Comparison of ENCODE assay signal across 1 cellular context in the genomic region with DNA sequence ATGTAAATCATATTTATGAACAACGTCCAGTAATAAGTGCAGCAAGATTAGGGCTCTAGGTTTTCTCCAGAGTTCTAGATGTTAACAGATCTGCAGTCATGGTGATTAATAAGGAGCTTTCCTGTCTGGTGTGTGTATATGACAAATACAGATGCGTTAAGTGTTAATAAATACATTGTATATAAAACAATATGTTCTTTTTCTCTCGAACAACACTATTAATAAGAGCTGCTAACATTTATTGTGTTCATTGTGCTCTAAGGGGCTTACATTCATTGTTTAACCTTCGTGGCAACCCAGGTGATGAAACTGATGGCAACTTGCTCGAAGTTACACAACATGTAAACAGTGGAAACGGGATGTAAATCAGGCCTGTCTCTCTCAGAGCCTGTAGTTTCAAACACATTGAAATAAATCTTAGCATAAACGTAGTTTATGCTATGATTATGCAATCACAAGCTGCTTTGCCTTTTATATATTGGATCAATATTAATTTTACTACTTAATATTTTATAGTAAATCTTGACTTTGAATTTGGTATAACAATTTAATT.
TF ChIP-seq lines count a peak whose summit lies in the region.

No MANE protein-coding gene starts in this region.

TF ChIP-seq in K562, 482 proteins besides CTCF, POLR2A, EP300 and RAD21 (continued from another document and continues in another):
- TF ChIP-seq, protein P1, sequence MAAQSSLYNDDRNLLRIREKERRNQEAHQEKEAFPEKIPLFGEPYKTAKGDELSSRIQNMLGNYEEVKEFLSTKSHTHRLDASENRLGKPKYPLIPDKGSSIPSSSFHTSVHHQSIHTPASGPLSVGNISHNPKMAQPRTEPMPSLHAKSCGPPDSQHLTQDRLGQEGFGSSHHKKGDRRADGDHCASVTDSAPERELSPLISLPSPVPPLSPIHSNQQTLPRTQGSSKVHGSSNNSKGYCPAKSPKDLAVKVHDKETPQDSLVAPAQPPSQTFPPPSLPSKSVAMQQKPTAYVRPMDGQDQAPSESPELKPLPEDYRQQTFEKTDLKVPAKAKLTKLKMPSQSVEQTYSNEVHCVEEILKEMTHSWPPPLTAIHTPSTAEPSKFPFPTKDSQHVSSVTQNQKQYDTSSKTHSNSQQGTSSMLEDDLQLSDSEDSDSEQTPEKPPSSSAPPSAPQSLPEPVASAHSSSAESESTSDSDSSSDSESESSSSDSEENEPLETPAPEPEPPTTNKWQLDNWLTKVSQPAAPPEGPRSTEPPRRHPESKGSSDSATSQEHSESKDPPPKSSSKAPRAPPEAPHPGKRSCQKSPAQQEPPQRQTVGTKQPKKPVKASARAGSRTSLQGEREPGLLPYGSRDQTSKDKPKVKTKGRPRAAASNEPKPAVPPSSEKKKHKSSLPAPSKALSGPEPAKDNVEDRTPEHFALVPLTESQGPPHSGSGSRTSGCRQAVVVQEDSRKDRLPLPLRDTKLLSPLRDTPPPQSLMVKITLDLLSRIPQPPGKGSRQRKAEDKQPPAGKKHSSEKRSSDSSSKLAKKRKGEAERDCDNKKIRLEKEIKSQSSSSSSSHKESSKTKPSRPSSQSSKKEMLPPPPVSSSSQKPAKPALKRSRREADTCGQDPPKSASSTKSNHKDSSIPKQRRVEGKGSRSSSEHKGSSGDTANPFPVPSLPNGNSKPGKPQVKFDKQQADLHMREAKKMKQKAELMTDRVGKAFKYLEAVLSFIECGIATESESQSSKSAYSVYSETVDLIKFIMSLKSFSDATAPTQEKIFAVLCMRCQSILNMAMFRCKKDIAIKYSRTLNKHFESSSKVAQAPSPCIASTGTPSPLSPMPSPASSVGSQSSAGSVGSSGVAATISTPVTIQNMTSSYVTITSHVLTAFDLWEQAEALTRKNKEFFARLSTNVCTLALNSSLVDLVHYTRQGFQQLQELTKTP (IDR thresholded peaks at IDR 0.05; ENCODE audit: low read depth in 1 of 2, partially characterized antibody in 2 of 2), result peak in 1 of 2 experiments; percentile 43
- no peak for TF ChIP-seq TFE3 (CRISPR knock-in tag; IDR thresholded peaks at IDR 0.05)
- TF ChIP-seq THRA (IDR thresholded peaks at IDR 0.05), result no peak
- no peak for TF ChIP-seq MEF2D (tag; conservative IDR thresholded peaks at IDR 0.05; ENCODE audit: low read depth)
- TF ChIP-seq RREB1 (CRISPR knock-in tag; IDR thresholded peaks at IDR 0.05), result no peak
- no peak for TF ChIP-seq MYC (IDR thresholded peaks at IDR 0.05; ENCODE audit: low read depth, low read length)
- TF ChIP-seq MYC (CRISPR knock-in tag; IDR thresholded peaks at IDR 0.05; ENCODE audit: borderline replicate concordance, low read depth), result no peak
- TF ChIP-seq ILK (tag; IDR thresholded peaks at IDR 0.05; ENCODE audit: borderline replicate concordance, low read depth), result no peak
- TF ChIP-seq RBFOX2 (IDR thresholded peaks at IDR 0.05; ENCODE audit: low read depth, low read length), result no peak
- TF ChIP-seq FOXJ3 (CRISPR knock-in tag; IDR thresholded peaks at IDR 0.05), result no peak
- no peak for TF ChIP-seq SNRNP70 (optimal IDR thresholded peaks at IDR 0.05; ENCODE audit: low read depth, low read length)
- no peak for TF ChIP-seq CHD4 (IDR thresholded peaks at IDR 0.05; ENCODE audit: insufficient read depth, insufficient replicate concordance, low read depth, low read length, poor library complexity, severe bottlenecking)
- TF ChIP-seq, protein P2, sequence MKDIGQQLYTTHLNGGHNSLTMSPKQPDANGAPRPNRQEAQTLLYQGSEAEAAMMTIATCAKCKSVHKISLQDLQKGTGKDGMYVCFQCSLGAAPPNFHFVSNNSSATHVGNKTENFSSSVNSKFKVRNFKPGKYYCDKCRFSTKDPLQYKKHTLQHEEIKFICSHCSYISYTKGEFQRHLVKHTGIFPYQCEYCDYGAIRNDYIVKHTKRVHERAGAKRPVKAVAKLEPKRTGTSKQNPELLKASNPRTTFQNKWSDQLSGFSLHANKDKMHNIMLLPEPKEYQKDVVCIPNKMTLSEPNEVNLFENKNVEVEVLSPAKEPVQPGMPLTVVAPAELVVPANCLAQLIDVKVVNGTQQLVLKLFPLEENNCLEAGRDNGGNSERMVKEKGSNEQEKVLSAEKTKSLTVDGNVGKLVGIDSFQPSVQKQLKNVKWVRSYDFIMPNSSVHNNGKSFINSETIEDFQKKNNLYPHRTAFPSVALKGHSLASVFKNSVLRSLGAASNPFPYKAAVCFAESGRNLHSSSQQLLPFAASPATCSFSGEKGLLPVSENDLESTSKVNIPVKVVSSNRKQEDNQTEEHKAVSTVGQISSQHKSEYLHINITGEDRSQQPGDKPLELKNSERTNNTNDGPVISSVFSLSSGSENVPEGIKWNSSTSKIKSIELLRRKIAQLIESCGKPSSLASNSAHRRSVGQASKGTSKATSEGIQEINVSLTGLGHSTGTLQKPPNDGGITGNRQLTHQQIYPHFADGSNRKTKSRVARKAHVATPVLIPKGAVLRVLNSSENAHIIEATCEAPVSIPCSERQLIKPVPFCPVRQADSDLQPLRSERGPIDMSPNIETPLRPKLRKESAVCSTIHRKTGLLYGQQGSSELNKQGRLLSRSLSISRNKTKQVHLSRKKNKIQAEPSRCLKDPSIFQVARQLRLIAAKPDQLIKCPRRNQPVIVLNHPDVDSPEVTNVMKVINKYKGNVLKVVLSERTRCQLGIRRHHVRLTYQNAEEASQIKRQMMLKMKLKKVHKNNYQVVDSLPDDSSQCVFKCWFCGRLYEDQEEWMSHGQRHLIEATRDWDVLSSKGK (CRISPR knock-in tag; IDR thresholded peaks at IDR 0.05), result no peak
- TF ChIP-seq, protein P3, sequence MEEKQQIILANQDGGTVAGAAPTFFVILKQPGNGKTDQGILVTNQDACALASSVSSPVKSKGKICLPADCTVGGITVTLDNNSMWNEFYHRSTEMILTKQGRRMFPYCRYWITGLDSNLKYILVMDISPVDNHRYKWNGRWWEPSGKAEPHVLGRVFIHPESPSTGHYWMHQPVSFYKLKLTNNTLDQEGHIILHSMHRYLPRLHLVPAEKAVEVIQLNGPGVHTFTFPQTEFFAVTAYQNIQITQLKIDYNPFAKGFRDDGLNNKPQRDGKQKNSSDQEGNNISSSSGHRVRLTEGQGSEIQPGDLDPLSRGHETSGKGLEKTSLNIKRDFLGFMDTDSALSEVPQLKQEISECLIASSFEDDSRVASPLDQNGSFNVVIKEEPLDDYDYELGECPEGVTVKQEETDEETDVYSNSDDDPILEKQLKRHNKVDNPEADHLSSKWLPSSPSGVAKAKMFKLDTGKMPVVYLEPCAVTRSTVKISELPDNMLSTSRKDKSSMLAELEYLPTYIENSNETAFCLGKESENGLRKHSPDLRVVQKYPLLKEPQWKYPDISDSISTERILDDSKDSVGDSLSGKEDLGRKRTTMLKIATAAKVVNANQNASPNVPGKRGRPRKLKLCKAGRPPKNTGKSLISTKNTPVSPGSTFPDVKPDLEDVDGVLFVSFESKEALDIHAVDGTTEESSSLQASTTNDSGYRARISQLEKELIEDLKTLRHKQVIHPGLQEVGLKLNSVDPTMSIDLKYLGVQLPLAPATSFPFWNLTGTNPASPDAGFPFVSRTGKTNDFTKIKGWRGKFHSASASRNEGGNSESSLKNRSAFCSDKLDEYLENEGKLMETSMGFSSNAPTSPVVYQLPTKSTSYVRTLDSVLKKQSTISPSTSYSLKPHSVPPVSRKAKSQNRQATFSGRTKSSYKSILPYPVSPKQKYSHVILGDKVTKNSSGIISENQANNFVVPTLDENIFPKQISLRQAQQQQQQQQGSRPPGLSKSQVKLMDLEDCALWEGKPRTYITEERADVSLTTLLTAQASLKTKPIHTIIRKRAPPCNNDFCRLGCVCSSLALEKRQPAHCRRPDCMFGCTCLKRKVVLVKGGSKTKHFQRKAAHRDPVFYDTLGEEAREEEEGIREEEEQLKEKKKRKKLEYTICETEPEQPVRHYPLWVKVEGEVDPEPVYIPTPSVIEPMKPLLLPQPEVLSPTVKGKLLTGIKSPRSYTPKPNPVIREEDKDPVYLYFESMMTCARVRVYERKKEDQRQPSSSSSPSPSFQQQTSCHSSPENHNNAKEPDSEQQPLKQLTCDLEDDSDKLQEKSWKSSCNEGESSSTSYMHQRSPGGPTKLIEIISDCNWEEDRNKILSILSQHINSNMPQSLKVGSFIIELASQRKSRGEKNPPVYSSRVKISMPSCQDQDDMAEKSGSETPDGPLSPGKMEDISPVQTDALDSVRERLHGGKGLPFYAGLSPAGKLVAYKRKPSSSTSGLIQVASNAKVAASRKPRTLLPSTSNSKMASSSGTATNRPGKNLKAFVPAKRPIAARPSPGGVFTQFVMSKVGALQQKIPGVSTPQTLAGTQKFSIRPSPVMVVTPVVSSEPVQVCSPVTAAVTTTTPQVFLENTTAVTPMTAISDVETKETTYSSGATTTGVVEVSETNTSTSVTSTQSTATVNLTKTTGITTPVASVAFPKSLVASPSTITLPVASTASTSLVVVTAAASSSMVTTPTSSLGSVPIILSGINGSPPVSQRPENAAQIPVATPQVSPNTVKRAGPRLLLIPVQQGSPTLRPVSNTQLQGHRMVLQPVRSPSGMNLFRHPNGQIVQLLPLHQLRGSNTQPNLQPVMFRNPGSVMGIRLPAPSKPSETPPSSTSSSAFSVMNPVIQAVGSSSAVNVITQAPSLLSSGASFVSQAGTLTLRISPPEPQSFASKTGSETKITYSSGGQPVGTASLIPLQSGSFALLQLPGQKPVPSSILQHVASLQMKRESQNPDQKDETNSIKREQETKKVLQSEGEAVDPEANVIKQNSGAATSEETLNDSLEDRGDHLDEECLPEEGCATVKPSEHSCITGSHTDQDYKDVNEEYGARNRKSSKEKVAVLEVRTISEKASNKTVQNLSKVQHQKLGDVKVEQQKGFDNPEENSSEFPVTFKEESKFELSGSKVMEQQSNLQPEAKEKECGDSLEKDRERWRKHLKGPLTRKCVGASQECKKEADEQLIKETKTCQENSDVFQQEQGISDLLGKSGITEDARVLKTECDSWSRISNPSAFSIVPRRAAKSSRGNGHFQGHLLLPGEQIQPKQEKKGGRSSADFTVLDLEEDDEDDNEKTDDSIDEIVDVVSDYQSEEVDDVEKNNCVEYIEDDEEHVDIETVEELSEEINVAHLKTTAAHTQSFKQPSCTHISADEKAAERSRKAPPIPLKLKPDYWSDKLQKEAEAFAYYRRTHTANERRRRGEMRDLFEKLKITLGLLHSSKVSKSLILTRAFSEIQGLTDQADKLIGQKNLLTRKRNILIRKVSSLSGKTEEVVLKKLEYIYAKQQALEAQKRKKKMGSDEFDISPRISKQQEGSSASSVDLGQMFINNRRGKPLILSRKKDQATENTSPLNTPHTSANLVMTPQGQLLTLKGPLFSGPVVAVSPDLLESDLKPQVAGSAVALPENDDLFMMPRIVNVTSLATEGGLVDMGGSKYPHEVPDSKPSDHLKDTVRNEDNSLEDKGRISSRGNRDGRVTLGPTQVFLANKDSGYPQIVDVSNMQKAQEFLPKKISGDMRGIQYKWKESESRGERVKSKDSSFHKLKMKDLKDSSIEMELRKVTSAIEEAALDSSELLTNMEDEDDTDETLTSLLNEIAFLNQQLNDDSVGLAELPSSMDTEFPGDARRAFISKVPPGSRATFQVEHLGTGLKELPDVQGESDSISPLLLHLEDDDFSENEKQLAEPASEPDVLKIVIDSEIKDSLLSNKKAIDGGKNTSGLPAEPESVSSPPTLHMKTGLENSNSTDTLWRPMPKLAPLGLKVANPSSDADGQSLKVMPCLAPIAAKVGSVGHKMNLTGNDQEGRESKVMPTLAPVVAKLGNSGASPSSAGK (IDR thresholded peaks at IDR 0.05), result no peak
- TF ChIP-seq FIP1L1 (IDR thresholded peaks at IDR 0.05; ENCODE audit: low read depth, low read length, poor library complexity, severe bottlenecking), result no peak
- TF ChIP-seq NFE2 (IDR thresholded peaks at IDR 0.05; ENCODE audit: low read depth), result no peak
- no peak for TF ChIP-seq PHTF2 (CRISPR knock-in tag; IDR thresholded peaks at IDR 0.05)
